In genomic region chr3:90040554-90040953, GRCh38 we compare ENCODE assay signal across 22 cellular contexts.
"Had no signal": no experiment of that assay in that cellular context is flagged by ENCODE, and none has a peak within 500 bp of the region (broad histone marks: within the 10 kb centered on the region; RNA-seq: fewer than 3 reads in every experiment).

No MANE protein-coding gene starts in this region.

- H3K4me1 ChIP-seq: gastrocnemius medialis, prostate gland, right atrium auricular region, testis, tibial artery, upper lobe of left lung had no signal

- FAIRE-seq: urothelium cell line had no signal

- H3K9me3 ChIP-seq: gastrocnemius medialis, neutrophil, prostate gland, right atrium auricular region, testis, tibial artery, upper lobe of left lung had no signal

- DNase-seq: dorsolateral prefrontal cortex; effector CD4-positive, alpha-beta T cell; gastrocnemius medialis; head of caudate nucleus; kidney; naive B cell; stimulated activated CD4-positive, alpha-beta T cell treated with anti-CD3 and anti-CD28 coated beads, Interleukin-2, amount 100 ng/mL, for 24 hours; stimulated activated CD4-positive, alpha-beta T cell treated with anti-CD3 and anti-CD28 coated beads, Interleukin-4, amount 100 ng/mL, for 24 hours; stimulated activated naive CD4-positive, alpha-beta T cell treated with Interleukin-2 at 50 U/mL for 16 hours; substantia nigra; testis; tibial artery; upper lobe of left lung had no signal

- ATAC-seq: gastrocnemius medialis; left lobe of liver; natural killer cell treated with Interleukin-12 subunit alpha and Interleukin-12 subunit beta and Interleukin-15 and Interleukin-18, amount 100 ng/mL, for 72 hours; sciatic nerve; stimulated activated effector memory CD8-positive, alpha-beta T cell treated with anti-CD3 and anti-CD28 coated beads, Interleukin-12 subunit alpha, Interleukin-12 subunit beta, amount 100 ng/mL, for 72 hours had no signal

- H3K27me3 ChIP-seq: dorsolateral prefrontal cortex, gastrocnemius medialis, neutrophil, right atrium auricular region, testis, tibial artery, upper lobe of left lung had no signal

- H3K27ac ChIP-seq: dorsolateral prefrontal cortex, gastrocnemius medialis, neutrophil, prostate gland, right atrium auricular region, testis, tibial artery, upper lobe of left lung had no signal

- H3K36me3 ChIP-seq: gastrocnemius medialis, neutrophil, prostate gland, right atrium auricular region, tibial artery, upper lobe of left lung had no signal

- H3K4me3 ChIP-seq: dorsolateral prefrontal cortex, gastrocnemius medialis, lung, prostate gland, right atrium auricular region, testis, tibial artery, upper lobe of left lung had no signal
